ENCODE assay signal across 1 cellular context in the genomic region with DNA sequence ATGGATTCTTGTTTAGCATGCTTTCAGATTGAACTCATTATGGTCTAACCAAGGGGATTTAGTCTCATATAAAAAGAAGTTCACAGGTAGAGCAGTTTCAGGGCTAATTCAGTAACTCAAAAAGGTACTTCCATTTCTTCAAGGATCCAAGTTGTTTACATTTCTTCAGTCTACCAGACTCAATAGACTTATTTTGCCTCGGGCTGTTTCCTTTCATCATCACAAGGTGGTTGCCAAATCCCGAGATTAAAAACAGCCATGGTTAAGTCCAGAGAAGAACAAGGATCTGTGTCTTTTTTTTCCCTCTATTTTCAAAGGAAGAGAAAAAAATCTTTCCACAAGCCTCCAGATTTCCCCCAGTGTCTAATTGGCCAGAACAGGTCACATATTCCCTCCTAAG.
A peak's percentile ranks its signal among the peaks of the same experiment; 100 is the strongest.
TF ChIP-seq lines count a peak whose summit lies in the region.

No MANE protein-coding gene starts in this region.

TF ChIP-seq in HEK293, 187 proteins besides CTCF, POLR2A, EP300 and RAD21 (continued from another document):
- TF ChIP-seq, protein P1, sequence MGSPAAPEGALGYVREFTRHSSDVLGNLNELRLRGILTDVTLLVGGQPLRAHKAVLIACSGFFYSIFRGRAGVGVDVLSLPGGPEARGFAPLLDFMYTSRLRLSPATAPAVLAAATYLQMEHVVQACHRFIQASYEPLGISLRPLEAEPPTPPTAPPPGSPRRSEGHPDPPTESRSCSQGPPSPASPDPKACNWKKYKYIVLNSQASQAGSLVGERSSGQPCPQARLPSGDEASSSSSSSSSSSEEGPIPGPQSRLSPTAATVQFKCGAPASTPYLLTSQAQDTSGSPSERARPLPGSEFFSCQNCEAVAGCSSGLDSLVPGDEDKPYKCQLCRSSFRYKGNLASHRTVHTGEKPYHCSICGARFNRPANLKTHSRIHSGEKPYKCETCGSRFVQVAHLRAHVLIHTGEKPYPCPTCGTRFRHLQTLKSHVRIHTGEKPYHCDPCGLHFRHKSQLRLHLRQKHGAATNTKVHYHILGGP (tag by site-specific recombination; IDR thresholded peaks at IDR 0.05) = no peak
- TF ChIP-seq ZNF211 (tag by site-specific recombination; IDR thresholded peaks at IDR 0.05; ENCODE audit: low read depth) = no peak
- TF ChIP-seq ZNF701 (tag by site-specific recombination; IDR thresholded peaks at IDR 0.05) = no peak
- 0 out of 2 replicates have a peak, but pooled peaks have one; percentile 36 for TF ChIP-seq TRIM28 (IDR thresholded peaks at IDR 0.05; ENCODE audit: borderline replicate concordance, low read length)
- TF ChIP-seq FEZF1 (tag by site-specific recombination; IDR thresholded peaks at IDR 0.05) = no peak
